In the genomic region with DNA sequence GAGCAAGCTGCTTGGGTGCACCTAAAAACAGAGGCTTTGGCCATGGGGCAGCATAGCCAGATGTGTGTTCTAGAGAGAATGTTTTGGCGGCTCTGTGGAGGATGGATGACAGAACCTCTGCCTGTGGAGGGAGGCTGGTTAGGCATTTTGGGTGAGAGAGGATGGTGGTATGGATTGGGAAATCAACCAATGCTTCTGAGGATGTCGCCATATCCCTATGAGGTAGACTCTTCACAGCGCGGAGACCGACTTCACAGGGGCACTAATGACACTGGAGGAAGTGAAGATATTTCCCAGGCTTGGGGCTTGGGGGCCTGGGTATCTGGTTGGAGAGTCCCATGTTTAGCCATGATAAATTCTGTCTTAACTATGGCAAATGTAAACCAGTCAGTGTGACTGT, we compare ENCODE assay signal across 27 cellular contexts.
DNase-seq lines count a peak whose midpoint lies in the region; ATAC-seq, FAIRE-seq and TF ChIP-seq lines count a peak whose summit lies in the region.
"Had no signal": no experiment of that assay in that cellular context is flagged by ENCODE, and none has a peak within 500 bp of the region (broad histone marks: within the 10 kb centered on the region; RNA-seq: fewer than 3 reads in every experiment).

No MANE protein-coding gene starts in this region.

- no peaks in the 10 kb centered on the region for H3K9me3 ChIP-seq in H1 (ENCODE audit: insufficient read depth in 2 of 2, low read depth in 1 of 2, low read length in 1 of 2)
- H3K9me3 ChIP-seq in mammary epithelial cell (replicated peaks; ENCODE audit: insufficient read depth, low read length): no peaks in the 10 kb centered on the region
- H3K9me3 ChIP-seq: BE2C, HAP-1 had no signal

- no peak overlapping the region for H3K9ac ChIP-seq in H1 (replicated peaks in 1 of 4; ENCODE audit: extremely low read depth in 1 of 4, low read depth in 3 of 4, low read length in 3 of 4)
- no peak overlapping the region for H3K9ac ChIP-seq in mammary epithelial cell (ENCODE audit: insufficient read depth, low read length)
- H3K9ac ChIP-seq: GM23248 had no signal

- no peak for TF ChIP-seq RAD21 in H1 (IDR thresholded peaks at IDR 0.05 in 1 of 2, conservative IDR thresholded peaks at IDR 0.05 in 1 of 2; ENCODE audit: low read depth in 2 of 2, low read length in 2 of 2)

- TF ChIP-seq POLR2A in H1 (IDR thresholded peaks at IDR 0.05; ENCODE audit: control extremely low read depth in 1 of 2, low read depth in 2 of 2, low read length in 2 of 2): no peak

- TF ChIP-seq EP300 in H1 (IDR thresholded peaks at IDR 0.05; ENCODE audit: borderline replicate concordance in 1 of 2, low read depth in 2 of 2, low read length in 2 of 2): no peak

- TF ChIP-seq CTCF in H1 (IDR thresholded peaks at IDR 0.05; ENCODE audit: control extremely low read depth in 1 of 3, insufficient read depth in 1 of 3, low read depth in 1 of 3, low read length in 3 of 3): no peak
- no peak for TF ChIP-seq CTCF in mammary epithelial cell (conservative IDR thresholded peaks at IDR 0.05 in 1 of 2, IDR thresholded peaks at IDR 0.05 in 1 of 2; ENCODE audit: extremely low read depth in 1 of 2, insufficient read depth in 1 of 2, low read depth in 1 of 2, low read length in 2 of 2)

- H3K4me1 ChIP-seq in H1 (replicated peaks in 1 of 4; ENCODE audit: control insufficient read depth in 3 of 4, insufficient read depth in 4 of 4, low read length in 3 of 4): peaks cover 6 to 15% (median 11%) of the 10 kb centered on the region in 4 experiments
- H3K4me1 ChIP-seq in mammary epithelial cell (ENCODE audit: insufficient read depth, low read length): no peaks in the 10 kb centered on the region
- H3K4me1 ChIP-seq: BE2C, HAP-1 had no signal

- no peak overlapping the region for H2AK5ac ChIP-seq in H1 (ENCODE audit: low read depth, low read length)

- POLR2A ChIA-PET in H1 (lab: Charles Lee; ENCODE audit: partially characterized antibody): no interaction called here

- H2BK12ac ChIP-seq in H1 (ENCODE audit: low read depth, low read length): no peak overlapping the region; the same call in 1 of the 2 replicates

- CTCF ChIA-PET in H1 (lab: Charles Lee; ENCODE audit: partially characterized antibody) (interaction anchor here (0.9 to 1.2 kb wide), 2 partner anchors 10 to 208 kb away, joined by 3 to 5 read pairs; no protein-coding TSS in a partner anchor), mammary epithelial cell (lab: Charles Lee; ENCODE audit: low non-redundant PET) (no interaction called here)

- intact Hi-C loops in mammary epithelial cell (cut with micrococcal nuclease): loop anchor here (10.0 kb wide), 1 partner anchor 415 kb away; no protein-coding TSS in a partner anchor

- H3K79me1 ChIP-seq in H1 (ENCODE audit: low read depth, low read length): no peaks in the 10 kb centered on the region

- no peak for FAIRE-seq in H1 (lab: Jason Lieb, UNC)
- FAIRE-seq: D721Med, GM18507 had no signal

- H2BK5ac ChIP-seq in H1 (ENCODE audit: low read depth, low read length): no peak overlapping the region

- H3K4me2 ChIP-seq in H1 (ENCODE audit: insufficient read depth in 1 of 2, low read depth in 2 of 2, low read length in 2 of 2): no peak overlapping the region
- no peak overlapping the region for H3K4me2 ChIP-seq in mammary epithelial cell (ENCODE audit: insufficient read depth, low read depth, low read length)

- H2BK20ac ChIP-seq in H1 (ENCODE audit: low read length): no peak overlapping the region

- H3K36me3 ChIP-seq in H1 (ENCODE audit: control insufficient read depth in 2 of 4, insufficient read depth in 4 of 4, low read length in 3 of 4): no peaks in the 10 kb centered on the region
- H3K36me3 ChIP-seq in mammary epithelial cell (ENCODE audit: insufficient read depth, low read length): no peaks in the 10 kb centered on the region
- H3K36me3 ChIP-seq: BE2C, HAP-1 had no signal

- no peaks in the 10 kb centered on the region for H3K23me2 ChIP-seq in H1 (ENCODE audit: low read depth, low read length)

- H3K79me2 ChIP-seq in H1 (ENCODE audit: control insufficient read depth in 1 of 2, insufficient read depth in 2 of 2, low read length in 2 of 2) (no peaks in the 10 kb centered on the region), mammary epithelial cell (ENCODE audit: insufficient read depth, low read length) (no peaks in the 10 kb centered on the region)

- no peak overlapping the region for H3K18ac ChIP-seq in H1 (ENCODE audit: extremely low read depth, low read length)

- in situ Hi-C loops in mammary epithelial cell (cut with MboI; ENCODE audit: low sequenced_read_pairs in 2 of 2): no loop called here

- H2BK120ac ChIP-seq in H1 (replicated peaks; ENCODE audit: low read depth, low read length): no peak overlapping the region

- no peak overlapping the region for H3K56ac ChIP-seq in H1 (replicated peaks; ENCODE audit: insufficient read length, low read depth, low read length)

- H3K23ac ChIP-seq in H1 (ENCODE audit: insufficient read length): no peak overlapping the region

- peak overlapping the region; percentile 61; the same call in 1 of the 2 replicates for H2BK15ac ChIP-seq in H1 (ENCODE audit: low read length)

- no peak overlapping the region for H3K4ac ChIP-seq in H1 (replicated peaks; ENCODE audit: insufficient read length, low read depth, low read length)

- H3K4me3 ChIP-seq in H1 (ENCODE audit: extremely low read depth in 1 of 4, insufficient read depth in 2 of 4, low read depth in 3 of 4, low read length in 4 of 4) (no peak overlapping the region), mammary epithelial cell (replicated peaks in 1 of 3; ENCODE audit: insufficient read depth in 1 of 3, low read depth in 2 of 3, low read length in 3 of 3) (no peak overlapping the region)
- H3K4me3 ChIP-seq: GM23248, HAP-1 had no signal

- no peak overlapping the region for H3K14ac ChIP-seq in H1 (ENCODE audit: insufficient read length)

- no peak overlapping the region for H4K8ac ChIP-seq in H1 (ENCODE audit: extremely low read depth, insufficient read depth, low read length)

- BruUV-seq in mammary epithelial cell (replicated peaks; lab: Mats Ljungman, UMichigan): no TSS peak

- H3K27me3 ChIP-seq in H1 (replicated peaks in 1 of 4; ENCODE audit: control insufficient read depth in 3 of 4, extremely low read depth in 1 of 4, insufficient read depth in 3 of 4, low read length in 3 of 4) (0 out of 7 replicates have a peak, but pooled peaks cover 0 to 2% (median 0%) of the 10 kb centered on the region in 4 experiments), mammary epithelial cell (ENCODE audit: insufficient read depth, low read length) (peaks cover 3% of the 10 kb centered on the region)
- H3K27me3 ChIP-seq: BE2C had no signal

- 97% methylated on average over 5 of the region's 5 CpGs; no CpG with 5 or more reads in 1 of the 2 experiments for WGBS in H1 (ENCODE audit: extremely low coverage in 1 of 2, insufficient coverage in 1 of 2, insufficient read length in 1 of 2, insufficient replicate concordance in 2 of 2, low coverage in 1 of 2, low lambda C conversion rate in 2 of 2, missing lambda C conversion rate in 1 of 2), 2 experiments
- 98% methylated on average over 5 of the region's 5 CpGs for WGBS in mammary epithelial cell (ENCODE audit: low coverage, missing lambda C conversion rate)

- H3K27ac ChIP-seq in H1 (ENCODE audit: low read depth, low read length): no peak overlapping the region
- H3K27ac ChIP-seq in mammary epithelial cell (ENCODE audit: insufficient read depth, low read depth, low read length): no peak overlapping the region
- H3K27ac ChIP-seq: GM23248 had no signal

- no peak overlapping the region for H4K91ac ChIP-seq in H1 (replicated peaks; ENCODE audit: insufficient read length, low read length)

- H4K20me1 ChIP-seq in H1 (replicated peaks in 1 of 2; ENCODE audit: control insufficient read depth in 1 of 2, insufficient read depth in 2 of 2, low read length in 2 of 2) (no peaks in the 10 kb centered on the region), mammary epithelial cell (ENCODE audit: insufficient read depth, low read length) (no peaks in the 10 kb centered on the region)

- no peak overlapping the region for H4K5ac ChIP-seq in H1 (ENCODE audit: insufficient read length, low read depth, low read length)

- H2AFZ ChIP-seq in H1 (ENCODE audit: low read length) (no peak overlapping the region), mammary epithelial cell (ENCODE audit: low read depth, low read length) (no peak overlapping the region)
- H2AFZ ChIP-seq: GM23248 had no signal

- DNase-seq in CD1c-positive myeloid dendritic cell (ENCODE audit: extremely low spot score): peak; percentile 14
- peak; percentile 22 to 52 for DNase-seq in NOMO-1 (lab: John Stamatoyannopoulos, UW; ENCODE audit: unreplicated experiment in 2 of 2)
- peak; percentile 82 for DNase-seq in SIG-M5 treated with dmso at 0.1 percent for 504 hours (lab: John Stamatoyannopoulos, UW; ENCODE audit: unreplicated experiment)
- DNase-seq in H1 (ENCODE audit: low read depth in 1 of 2, low spot score in 2 of 2): no peak
- DNase-seq in mammary epithelial cell: no peak
- no peak for DNase-seq in NAMALWA (ENCODE audit: low spot score)
- DNase-seq in NCI-H187 treated with DMSO at 0.1 percent for 48 hours (lab: John Stamatoyannopoulos, UW): no peak
- DNase-seq: 8988T; ACHN; BE2C; CD4-positive, CD25-positive, alpha-beta regulatory T cell; GM23248; HFFc6; KBM-7; NCI-H1105; NCI-H146; NCI-H2029; NCI-H446; NCI-H524 treated with DMSO at 0.1 percent for 48 hours; NCI-H82; NK-92 treated with Interleukin-12 subunit alpha and Interleukin-12 subunit beta, amount 100 ng/mL, for 24 hours; PC-3; SW 1271 had no signal

- ATAC-seq in GM21529 (IDR thresholded peaks at IDR 0.05; ENCODE audit: unreplicated experiment): no peak
- ATAC-seq: PC-3 had no signal

- dilution Hi-C loops in mammary epithelial cell (cut with HindIII; ENCODE audit: low sequenced_read_pairs): no loop called here

TF ChIP-seq in H1, 55 proteins besides CTCF, POLR2A, EP300 and RAD21 (continues in another document):
- TF ChIP-seq SP2 (IDR thresholded peaks at IDR 0.05; ENCODE audit: low read length): no peak
- no peak for TF ChIP-seq SIX5 (IDR thresholded peaks at IDR 0.05; ENCODE audit: low read depth, low read length)
- TF ChIP-seq, protein P1, sequence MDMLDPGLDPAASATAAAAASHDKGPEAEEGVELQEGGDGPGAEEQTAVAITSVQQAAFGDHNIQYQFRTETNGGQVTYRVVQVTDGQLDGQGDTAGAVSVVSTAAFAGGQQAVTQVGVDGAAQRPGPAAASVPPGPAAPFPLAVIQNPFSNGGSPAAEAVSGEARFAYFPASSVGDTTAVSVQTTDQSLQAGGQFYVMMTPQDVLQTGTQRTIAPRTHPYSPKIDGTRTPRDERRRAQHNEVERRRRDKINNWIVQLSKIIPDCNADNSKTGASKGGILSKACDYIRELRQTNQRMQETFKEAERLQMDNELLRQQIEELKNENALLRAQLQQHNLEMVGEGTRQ (IDR thresholded peaks at IDR 0.05; ENCODE audit: low read length): no peak
- TF ChIP-seq KDM4A (IDR thresholded peaks at IDR 0.05; ENCODE audit: low read depth, low read length, severe bottlenecking): no peak
- TF ChIP-seq CHD2 (IDR thresholded peaks at IDR 0.05; ENCODE audit: low read length): no peak
- no peak for TF ChIP-seq RBBP5 (IDR thresholded peaks at IDR 0.05; ENCODE audit: borderline replicate concordance, low read depth, low read length)
- no peak for TF ChIP-seq CTBP2 (IDR thresholded peaks at IDR 0.05; ENCODE audit: borderline replicate concordance, insufficient read depth, insufficient read length, low read length)
- no peak for TF ChIP-seq NANOG (IDR thresholded peaks at IDR 0.05; ENCODE audit: insufficient read depth, low read depth, low read length, poor library complexity, severe bottlenecking)

Comparison
In these comparisons a context has a peak if more than half of its experiments do, and no peak if none do; other contexts are left out.
1. DNase-seq: peak in CD1c-positive myeloid dendritic cell (single experiment), NOMO-1 (2 of 2) and SIG-M5 treated with dmso at 0.1 percent for 504 hours (single experiment); none in H1 (0 of 2), mammary epithelial cell (single experiment), NAMALWA (single experiment) and NCI-H187 treated with DMSO at 0.1 percent for 48 hours (single experiment).